Comparison of ENCODE assay signal across 25 cellular contexts in the genomic region with DNA sequence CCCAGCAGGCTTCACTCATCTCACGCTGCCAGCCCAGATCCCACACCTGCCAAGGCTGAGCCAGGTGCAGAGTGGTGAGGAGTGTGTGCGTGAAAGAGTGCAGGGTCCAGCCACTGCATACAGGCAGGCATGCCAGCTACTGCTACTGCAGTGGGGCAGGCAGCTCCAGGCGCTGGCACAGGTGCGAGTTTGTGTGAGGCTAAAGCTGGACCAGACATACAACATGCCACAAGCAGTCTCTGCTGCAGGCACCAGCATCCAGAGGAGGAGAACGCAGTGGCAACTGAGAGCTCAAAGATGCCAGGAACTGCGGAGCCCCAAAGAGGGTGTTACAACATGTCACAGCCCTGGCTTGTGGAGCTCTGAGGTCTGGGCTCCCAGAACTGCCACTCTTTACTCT.
A peak's percentile ranks its signal among the peaks of the same experiment; 100 is the strongest.
DNase-seq lines count a peak whose midpoint lies in the region; TF ChIP-seq lines count a peak whose summit lies in the region.
"Had no signal": no experiment of that assay in that cellular context is flagged by ENCODE, and none has a peak within 500 bp of the region (broad histone marks: within the 10 kb centered on the region; RNA-seq: fewer than 3 reads in every experiment).

No MANE protein-coding gene starts in this region.

- peak; percentile 58 for DNase-seq in NCI-H345 (lab: John Stamatoyannopoulos, UW)
- DNase-seq in NCI-H345 treated with DMSO at 0.1 percent for 48 hours (lab: John Stamatoyannopoulos, UW; ENCODE audit: unreplicated experiment) = no peak
- DNase-seq in NCI-H510A (lab: John Stamatoyannopoulos, UW) = peak; percentile 56
- peak; percentile 34 for DNase-seq in SHP77 treated with DMSO at 0.1 percent for 48 hours (lab: John Stamatoyannopoulos, UW)
- DNase-seq in occipital lobe (lab: John Stamatoyannopoulos, UW) = no peak
- no peak for DNase-seq in activated CD4-positive, alpha-beta T cell treated with anti-CD3 and anti-CD28 coated beads for 48 hours
- DNase-seq in activated CD4-positive, alpha-beta T cell treated with anti-CD3 and anti-CD28 coated beads, Interleukin-2, amount 50 U/mL, for 48 hours = no peak
- DNase-seq in vagina (ENCODE audit: extremely low spot score in 2 of 2) = no peak
- DNase-seq: activated CD4-positive, alpha-beta T cell treated with anti-CD3 and anti-CD28 coated beads, Interleukin-2, amount 10 ng/mL, durations not matched to agents 24 days and 14 days; activated gamma-delta T cell; activated naive CD8-positive, alpha-beta T cell treated with anti-CD3 and anti-CD28 coated beads, Interleukin-2, amount 10 ng/mL, durations not matched to agents 7 days and 5 days; activated T-cell treated with anti-CD3 and anti-CD28 coated beads, Interleukin-2, amount 50 U/mL, for 24 hours; CD8-positive, alpha-beta memory T cell; DMS79 treated with DMSO at 0.1 percent for 48 hours; effector memory CD4-positive, alpha-beta T cell; erythroblast; GF-D8; glutamatergic neuron; islet precursor cell; left ventricle myocardium superior; NCI-H524 treated with DMSO at 0.1 percent for 48 hours; retina had no signal

- no peaks in the 10 kb centered on the region for H3K27me3 ChIP-seq in vagina
- H3K27me3 ChIP-seq: pancreas had no signal

- no peaks in the 10 kb centered on the region for H3K4me1 ChIP-seq in vagina
- H3K4me1 ChIP-seq: pancreas had no signal

- no peak overlapping the region for H3K4me3 ChIP-seq in vagina
- H3K4me3 ChIP-seq: coronary artery, pancreas, skin epidermis had no signal

- no peak overlapping the region for H3K27ac ChIP-seq in vagina
- H3K27ac ChIP-seq: coronary artery, pancreas, skin epidermis had no signal

- no peaks in the 10 kb centered on the region for H3K9me3 ChIP-seq in vagina
- H3K9me3 ChIP-seq: pancreas had no signal

- no peak for TF ChIP-seq CTCF in vagina (IDR thresholded peaks at IDR 0.05)

- intact Hi-C loops in vagina (cut with DNase I) = no loop called here

- no peak for TF ChIP-seq POLR2A in vagina (IDR thresholded peaks at IDR 0.05)

- H3K36me3 ChIP-seq in vagina = no peaks in the 10 kb centered on the region
- H3K36me3 ChIP-seq: pancreas had no signal

Comparison
In these comparisons a context has a peak if more than half of its experiments do, and no peak if none do; other contexts are left out.
1. DNase-seq: peak in NCI-H345 (single experiment), NCI-H510A (single experiment) and SHP77 treated with DMSO at 0.1 percent for 48 hours (single experiment); none in NCI-H345 treated with DMSO at 0.1 percent for 48 hours (single experiment), occipital lobe (single experiment), activated CD4-positive, alpha-beta T cell treated with anti-CD3 and anti-CD28 coated beads for 48 hours (single experiment), activated CD4-positive, alpha-beta T cell treated with anti-CD3 and anti-CD28 coated beads, Interleukin-2, amount 50 U/mL, for 48 hours (0 of 2) and vagina (0 of 2).